19 cellular contexts compared by ENCODE assay signal in genomic region chr4:142778430-142778829, GRCh38.
DNase-seq lines count a peak whose midpoint lies in the region; ATAC-seq, FAIRE-seq and TF ChIP-seq lines count a peak whose summit lies in the region.
"Had no signal": no experiment of that assay in that cellular context is flagged by ENCODE, and none has a peak within 500 bp of the region (broad histone marks: within the 10 kb centered on the region; RNA-seq: fewer than 3 reads in every experiment).

No MANE protein-coding gene starts in this region.

- no peak for ATAC-seq in GM18517 (IDR thresholded peaks at IDR 0.05; ENCODE audit: unreplicated experiment)
- ATAC-seq in HG02623 (IDR thresholded peaks at IDR 0.05; ENCODE audit: unreplicated experiment): no peak
- ATAC-seq: activated naive CD8-positive, alpha-beta T cell treated with anti-CD3 and anti-CD28 coated beads, Interleukin-2, amount 50 U/mL, for 24 hours; natural killer cell; right lobe of liver had no signal

- DNase-seq in AG09309 (ENCODE audit: low read depth) (peak; percentile 13), HFFc6 (peak; percentile 60), bronchial epithelial cell (ENCODE audit: low read depth) (peak; percentile 8), non-pigmented ciliary epithelial cell (ENCODE audit: low read depth) (peak; percentile 4), kidney tubule cell (ENCODE audit: low spot score) (no peak)
- DNase-seq in activated CD4-positive, alpha-beta T cell treated with anti-CD3 and anti-CD28 coated beads, Interleukin-2, amount 50 U/mL, for 48 hours: no peak
- DNase-seq: activated naive CD8-positive, alpha-beta T cell treated with anti-CD3 and anti-CD28 coated beads, Interleukin-2, amount 50 U/mL, for 24 hours; AML-193; DMS79; left cardiac atrium; natural killer cell; OCI-M1; right lobe of liver; SHP77; testis had no signal

- no peaks in the 10 kb centered on the region for H3K9me3 Mint-ChIP-seq in HFFc6
- H3K9me3 Mint-ChIP-seq: activated naive CD8-positive, alpha-beta T cell treated with anti-CD3 and anti-CD28 coated beads, Interleukin-2, amount 50 U/mL, for 24 hours; central memory CD8-positive, alpha-beta T cell; natural killer cell had no signal

- H3K27me3 ChIP-seq in bronchial epithelial cell (ENCODE audit: control insufficient read depth, insufficient read depth, low read length): no peaks in the 10 kb centered on the region
- H3K27me3 ChIP-seq: right lobe of liver, testis, vagina had no signal

- peaks cover 42% of the 10 kb centered on the region for H3K4me1 Mint-ChIP-seq in HFFc6 (ENCODE audit: low read depth)
- H3K4me1 Mint-ChIP-seq: activated naive CD8-positive, alpha-beta T cell treated with anti-CD3 and anti-CD28 coated beads, Interleukin-2, amount 50 U/mL, for 24 hours; central memory CD8-positive, alpha-beta T cell had no signal

- no peaks in the 10 kb centered on the region for H3K36me3 ChIP-seq in bronchial epithelial cell (ENCODE audit: control insufficient read depth, insufficient read depth, low read length)
- H3K36me3 ChIP-seq: right lobe of liver, vagina had no signal

- H3K4me3 ChIP-seq in AG09309 (ENCODE audit: control insufficient read depth, low read depth, low read length) (no peak overlapping the region), bronchial epithelial cell (ENCODE audit: low read depth, low read length) (no peak overlapping the region)
- H3K4me3 ChIP-seq: right lobe of liver, testis, vagina had no signal

- peak overlapping the region; percentile 59 for H3K27ac Mint-ChIP-seq in HFFc6
- H3K27ac Mint-ChIP-seq: activated naive CD8-positive, alpha-beta T cell treated with anti-CD3 and anti-CD28 coated beads, Interleukin-2, amount 50 U/mL, for 24 hours; natural killer cell had no signal

- H3K36me3 Mint-ChIP-seq in HFFc6 (ENCODE audit: low read depth): peaks cover 8% of the 10 kb centered on the region
- H3K36me3 Mint-ChIP-seq: natural killer cell had no signal

- H3K27me3 Mint-ChIP-seq in HFFc6 (ENCODE audit: insufficient read depth): no peaks in the 10 kb centered on the region; the same call in 1 of the 2 replicates

- FAIRE-seq in bronchial epithelial cell (lab: Jason Lieb, UNC): no peak

- H3K4me3 Mint-ChIP-seq in HFFc6: peak overlapping the region; percentile 34
- H3K4me3 Mint-ChIP-seq: activated naive CD8-positive, alpha-beta T cell treated with anti-CD3 and anti-CD28 coated beads, Interleukin-2, amount 50 U/mL, for 24 hours; central memory CD8-positive, alpha-beta T cell; natural killer cell had no signal

- no peak for TF ChIP-seq CTCF in AG09309 (IDR thresholded peaks at IDR 0.05; ENCODE audit: control insufficient read depth, insufficient read depth, low read depth, low read length, missing control alignments)
- no peak for TF ChIP-seq CTCF in HFFc6 (IDR thresholded peaks at IDR 0.05)
- no peak for TF ChIP-seq CTCF in bronchial epithelial cell (IDR thresholded peaks at IDR 0.05; ENCODE audit: insufficient read depth, low read length, severe bottlenecking)

Comparison
In these comparisons a context has a peak if more than half of its experiments do, and no peak if none do; other contexts are left out.
1. DNase-seq: peak in AG09309 (single experiment), HFFc6 (single experiment), bronchial epithelial cell (single experiment) and non-pigmented ciliary epithelial cell (single experiment); none in kidney tubule cell (single experiment) and activated CD4-positive, alpha-beta T cell treated with anti-CD3 and anti-CD28 coated beads, Interleukin-2, amount 50 U/mL, for 48 hours (0 of 2).